In genomic region chr13:21063031-21063430, GRCh38 we compare ENCODE assay signal across 2 cellular contexts.
TF ChIP-seq lines count a peak whose summit lies in the region.

No MANE protein-coding gene starts in this region.

TF ChIP-seq in HEK293, 187 proteins besides CTCF, POLR2A, EP300 and RAD21:
- 0 out of 2 replicates have a peak, but pooled peaks have one; percentile 15 for TF ChIP-seq PRDM1 (tag by site-specific recombination; IDR thresholded peaks at IDR 0.05)
- no peak for TF ChIP-seq ZNF701 (tag by site-specific recombination; IDR thresholded peaks at IDR 0.05)
- no peak for TF ChIP-seq KLF9 (tag by site-specific recombination; IDR thresholded peaks at IDR 0.05; ENCODE audit: low read depth)

TF ChIP-seq in H1, 55 proteins besides CTCF, POLR2A, EP300 and RAD21:
- TF ChIP-seq NANOG (IDR thresholded peaks at IDR 0.05; ENCODE audit: insufficient read depth, low read depth, low read length, poor library complexity, severe bottlenecking) (no peak), MAFK (IDR thresholded peaks at IDR 0.05; ENCODE audit: low read depth, low read length) (no peak), RBBP5 (IDR thresholded peaks at IDR 0.05; ENCODE audit: borderline replicate concordance, low read depth, low read length) (no peak), SRF (IDR thresholded peaks at IDR 0.05; ENCODE audit: low read depth, low read length) (no peak), TEAD4 (IDR thresholded peaks at IDR 0.05; ENCODE audit: low read depth, low read length) (no peak)
